In genomic region chr17:76353599-76354316, GRCh38 we compare ENCODE assay signal across 8 cellular contexts. TPM values are rescaled to one million over a fixed set of nuclear protein-coding genes. Genes with fewer than 3 reads are reported as not detected.
A peak's percentile ranks its signal among the peaks of the same experiment; 100 is the strongest.
DNase-seq lines count a peak whose midpoint lies in the region; ATAC-seq and TF ChIP-seq lines count a peak whose summit lies in the region.

PRPSAP1 (minus strand) TSS chr17:76353916; CDS start chr17:76353703, 213 bp downstream.

- H3K36me3 Mint-ChIP-seq in activated naive CD8-positive, alpha-beta T cell treated with anti-CD3 and anti-CD28 coated beads, Interleukin-2, amount 50 U/mL, for 24 hours (ENCODE audit: low read depth): no peaks in the 10 kb centered on the region

- peak; percentile 74 for DNase-seq in GM12864 (ENCODE audit: low read depth)
- peak; percentile 91 for DNase-seq in NCI-H1105 treated with DMSO at 0.1 percent for 48 hours (lab: John Stamatoyannopoulos, UW)
- DNase-seq in SW 1271 (lab: John Stamatoyannopoulos, UW): peak; percentile 69 to 91
- peak; percentile 82 for DNase-seq in activated naive CD8-positive, alpha-beta T cell treated with anti-CD3 and anti-CD28 coated beads, Interleukin-2, amount 50 U/mL, for 24 hours
- DNase-seq in heart left ventricle: peak; percentile 88 to 93 (median 90)
- DNase-seq in posterior cingulate gyrus: peak; percentile 79 to 98 (median 86)
- DNase-seq in upper lobe of left lung: peak; percentile 90 to 96

- TF ChIP-seq CTCF in GM12864 (IDR thresholded peaks at IDR 0.05; ENCODE audit: low read depth, low read length, missing control alignments) (no peak), heart left ventricle (IDR thresholded peaks at IDR 0.05) (peak; percentile 31 to 82 (median 59)), upper lobe of left lung (IDR thresholded peaks at IDR 0.05) (peak; percentile 42 to 73 (median 61))

- ATAC-seq in HG02623 (IDR thresholded peaks at IDR 0.05; ENCODE audit: unreplicated experiment) (peak; percentile 90), heart left ventricle (peak; percentile 96 to 99 (median 98)), upper lobe of left lung (ENCODE audit: low FRiP score in 2 of 2) (peak; percentile 99)
- peak; percentile 98 for ATAC-seq in activated naive CD8-positive, alpha-beta T cell treated with anti-CD3 and anti-CD28 coated beads, Interleukin-2, amount 50 U/mL, for 24 hours

- intact Hi-C loops in heart left ventricle (cut with DNase I) (loop anchor here in 3 of 10 donors (5.0 kb wide), 3 partner anchors 34 to 51 kb away; no protein-coding TSS in a partner anchor), posterior cingulate gyrus (cut with DNase I) (loop anchor here (1.0 kb wide), 1 partner anchor 281 kb away; the partner anchor contains the start of gene SRP68)

- 0 to 1% (median 1%) methylated on average over 28 to 75 of the region's 75 CpGs for WGBS in heart left ventricle, 4 donors
- 0% methylated on average over 11 to 22 of the region's 75 CpGs for WGBS in upper lobe of left lung, 2 donors

- H3K27ac ChIP-seq in heart left ventricle (peak within 1 kb of the TSS; percentile 72 to 99 (median 90)), upper lobe of left lung (peak within 1 kb of the TSS; percentile 86 to 96 (median 91))

- peaks cover 25% of the 10 kb centered on the region for H3K4me1 Mint-ChIP-seq in activated naive CD8-positive, alpha-beta T cell treated with anti-CD3 and anti-CD28 coated beads, Interleukin-2, amount 50 U/mL, for 24 hours

- no peaks in the 10 kb centered on the region for H3K27me3 ChIP-seq in heart left ventricle
- H3K27me3 ChIP-seq in upper lobe of left lung: no peaks in the 10 kb centered on the region

- peak within 1 kb of the TSS; percentile 99 for H3K27ac Mint-ChIP-seq in activated naive CD8-positive, alpha-beta T cell treated with anti-CD3 and anti-CD28 coated beads, Interleukin-2, amount 50 U/mL, for 24 hours

- TF ChIP-seq POLR2A in heart left ventricle (IDR thresholded peaks at IDR 0.05): peak; percentile 36 to 65
- TF ChIP-seq POLR2A in upper lobe of left lung (IDR thresholded peaks at IDR 0.05): peak in 3 of 4 donors; percentile 76 to 93 (median 90)

- H3K9me3 ChIP-seq in heart left ventricle (no peaks in the 10 kb centered on the region), upper lobe of left lung (no peaks in the 10 kb centered on the region)

- peak within 1 kb of the TSS; percentile 95 for H3K4me3 Mint-ChIP-seq in activated naive CD8-positive, alpha-beta T cell treated with anti-CD3 and anti-CD28 coated beads, Interleukin-2, amount 50 U/mL, for 24 hours

- H3K4me3 ChIP-seq in GM12864 (ENCODE audit: low read depth, low read length) (peak within 1 kb of the TSS; percentile 71), heart left ventricle (peak within 1 kb of the TSS; percentile 64 to 100 (median 94)), upper lobe of left lung (peak within 1 kb of the TSS; percentile 79 to 99 (median 88))

- TF ChIP-seq EP300 in upper lobe of left lung (IDR thresholded peaks at IDR 0.05): no peak

- no peaks in the 10 kb centered on the region for H3K27me3 Mint-ChIP-seq in activated naive CD8-positive, alpha-beta T cell treated with anti-CD3 and anti-CD28 coated beads, Interleukin-2, amount 50 U/mL, for 24 hours

- no peaks in the 10 kb centered on the region for H3K36me3 ChIP-seq in heart left ventricle
- H3K36me3 ChIP-seq in upper lobe of left lung: no peaks in the 10 kb centered on the region

- peaks cover 0 to 30% (median 13%) of the 10 kb centered on the region in 12 donors for H3K4me1 ChIP-seq in heart left ventricle
- H3K4me1 ChIP-seq in upper lobe of left lung: peaks cover 9 to 29% (median 12%) of the 10 kb centered on the region in 4 donors

- H3K9me3 Mint-ChIP-seq in activated naive CD8-positive, alpha-beta T cell treated with anti-CD3 and anti-CD28 coated beads, Interleukin-2, amount 50 U/mL, for 24 hours: no peaks in the 10 kb centered on the region

RNA-seq across cellular contexts. Expression of gene PRPSAP1, which starts in this region (rescaled TPM):
- 10 to 100 TPM; 28.2 to 39.7 (median 30.9) TPM for total RNA-seq in heart left ventricle
- polyA plus RNA-seq in heart left ventricle: 10 to 100 TPM; 22.7 to 36.1 TPM
- total RNA-seq in upper lobe of left lung: 100 to 1,000 TPM in 1 of 6 donors, 10 to 100 TPM in 5; 37.3 to 172 (median 59.2) TPM

Comparison
In these comparisons a context has a peak if more than half of its experiments do, and no peak if none do; other contexts are left out.
1. Peak in every context shown above with its lines: DNase-seq, ATAC-seq, H3K4me3 ChIP-seq and H3K27ac ChIP-seq.